ENCODE assay signal across 8 cellular contexts in genomic region chr1:88180449-88181108, GRCh38.
DNase-seq lines count a peak whose midpoint lies in the region; ATAC-seq and TF ChIP-seq lines count a peak whose summit lies in the region.

No MANE protein-coding gene starts in this region.

- H3K36me3 ChIP-seq in SU-DHL-6 (ENCODE audit: low read length) (no peaks in the 10 kb centered on the region), hepatocyte (replicated peaks; ENCODE audit: insufficient read depth, low read depth) (no peaks in the 10 kb centered on the region)

- no peaks in the 10 kb centered on the region for H3K9me3 ChIP-seq in SU-DHL-6 (ENCODE audit: insufficient read depth, low read length)
- no peaks in the 10 kb centered on the region for H3K9me3 ChIP-seq in hepatocyte (ENCODE audit: low read depth)

- peaks cover 10% of the 10 kb centered on the region for H3K4me1 ChIP-seq in hepatocyte (ENCODE audit: insufficient read depth)

- H3K9me2 ChIP-seq in SU-DHL-6 (replicated peaks; ENCODE audit: insufficient read depth, low read length) (no peaks in the 10 kb centered on the region), hepatocyte (replicated peaks; ENCODE audit: insufficient read depth) (no peaks in the 10 kb centered on the region)

- H3K4me2 ChIP-seq in SU-DHL-6 (ENCODE audit: low read depth, low read length, poor library complexity, severe bottlenecking) (no peak overlapping the region), hepatocyte (no peak overlapping the region)

- DNase-seq in activated CD4-positive, CD25-positive, alpha-beta regulatory T cell treated with anti-CD3 and anti-CD28 coated beads, Interleukin-2, amount 50 U/mL, for 16 hours (ENCODE audit: low read depth, low spot score) = peak; percentile 11
- no peak for DNase-seq in activated CD4-positive, CD25-positive, alpha-beta regulatory T cell (lab: John Stamatoyannopoulos, UW)
- DNase-seq in NCI-H1417 (lab: John Stamatoyannopoulos, UW) (peak; percentile 50 to 83 (median 69)), amniotic stem cell (lab: John Stamatoyannopoulos, UW) (peak; percentile 16), hepatocyte (ENCODE audit: low spot score) (peak; percentile 90), skeletal muscle cell (ENCODE audit: low read depth) (peak; percentile 53)

- H2AFZ ChIP-seq in SU-DHL-6 (ENCODE audit: low read depth, low read length, severe bottlenecking) (no peak overlapping the region), hepatocyte (no peak overlapping the region)

- no peak overlapping the region for H3K9ac ChIP-seq in SU-DHL-6 (ENCODE audit: low read length)

- H3K4me3 ChIP-seq in SU-DHL-6 (ENCODE audit: insufficient read depth, low read length, poor library complexity, severe bottlenecking) = no peak overlapping the region
- H3K4me3 ChIP-seq in hepatocyte = no peak overlapping the region
- no peak overlapping the region for H3K4me3 ChIP-seq in skeletal muscle cell (ENCODE audit: low read depth, low read length)

- no peaks in the 10 kb centered on the region for H4K20me1 ChIP-seq in SU-DHL-6 (ENCODE audit: low read depth, low read length)
- no peaks in the 10 kb centered on the region for H4K20me1 ChIP-seq in hepatocyte (ENCODE audit: insufficient read depth, poor library complexity, severe bottlenecking)

- H3K79me2 ChIP-seq in SU-DHL-6 (ENCODE audit: insufficient read depth, low read length) = no peaks in the 10 kb centered on the region
- no peaks in the 10 kb centered on the region for H3K79me2 ChIP-seq in hepatocyte

- TF ChIP-seq CTCF in SU-DHL-6 (IDR thresholded peaks at IDR 0.05; ENCODE audit: insufficient read depth, low read length, poor library complexity, severe bottlenecking) (peak; percentile 97), hepatocyte (IDR thresholded peaks at IDR 0.05; ENCODE audit: poor library complexity) (peak; percentile 97)

- peak; percentile 99 for ATAC-seq in HG02852 (IDR thresholded peaks at IDR 0.05; ENCODE audit: unreplicated experiment)

- no peaks in the 10 kb centered on the region for H3K27me3 ChIP-seq in SU-DHL-6 (ENCODE audit: low read length)
- no peaks in the 10 kb centered on the region for H3K27me3 ChIP-seq in hepatocyte

- H3K27ac ChIP-seq in SU-DHL-6 (ENCODE audit: low read depth, low read length) (no peak overlapping the region), hepatocyte (peak overlapping the region; percentile 7)

- 38% methylated on average over 8 of the region's 8 CpGs for WGBS in hepatocyte (ENCODE audit: low lambda C conversion rate, missing lambda C conversion rate)

- no peaks in the 10 kb centered on the region for H3F3A ChIP-seq in SU-DHL-6 (ENCODE audit: insufficient read depth)

Comparison
In these comparisons a context has a peak if more than half of its experiments do, and no peak if none do; other contexts are left out.
1. DNase-seq: peak in activated CD4-positive, CD25-positive, alpha-beta regulatory T cell treated with anti-CD3 and anti-CD28 coated beads, Interleukin-2, amount 50 U/mL, for 16 hours (single experiment), NCI-H1417 (3 of 3), amniotic stem cell (single experiment), hepatocyte (single experiment) and skeletal muscle cell (single experiment); none in activated CD4-positive, CD25-positive, alpha-beta regulatory T cell (0 of 4).